ENCODE assay signal across 17 cellular contexts in genomic region chr10:12113627-12114026, GRCh38. TPM values are rescaled to one million over a fixed set of nuclear protein-coding genes. Genes with fewer than 3 reads are reported as not detected.
DNase-seq lines count a peak whose midpoint lies in the region; ATAC-seq, FAIRE-seq and TF ChIP-seq lines count a peak whose summit lies in the region.
"Had no signal": no experiment of that assay in that cellular context is flagged by ENCODE, and none has a peak within 500 bp of the region (broad histone marks: within the 10 kb centered on the region; RNA-seq: fewer than 3 reads in every experiment).

No MANE protein-coding gene starts in this region.

- WGBS in K562 (ENCODE audit: insufficient coverage, low coverage, missing lambda C conversion rate) = 65% methylated on average over 2 of the region's 2 CpGs

- BruUV-seq in K562 (replicated peaks; lab: Mats Ljungman, UMichigan) = no TSS peak

- TF ChIP-seq RAD21 in K562 (CRISPR knock-in tag; conservative IDR thresholded peaks at IDR 0.05 in 1 of 2, IDR thresholded peaks at IDR 0.05 in 1 of 2) = no peak

- H3K36me3 ChIP-seq in K562 (ENCODE audit: control insufficient read depth, insufficient read depth, low read length) = peaks cover 3% of the 10 kb centered on the region; the same call in 2 of the 3 replicates

- H3K4me1 Mint-ChIP-seq in T-helper 1 cell treated with Interleukin-12 subunit alpha and Interleukin-12 subunit beta and Interleukin-4 antibody, amounts not matched to agents 30 μg/mL and 1 μg/mL, for 36 hours (ENCODE audit: low read depth) = peaks cover 31% of the 10 kb centered on the region
- peaks cover 33% of the 10 kb centered on the region for H3K4me1 Mint-ChIP-seq in stimulated activated naive CD8-positive, alpha-beta T cell treated with anti-CD3 and anti-CD28 coated beads, Interleukin-15, Interleukin-2, amounts not matched to agents 100 ng/mL and 50 ng/mL, for 24 hours (ENCODE audit: low read depth)

- TF ChIP-seq CTCF in K562 (IDR thresholded peaks at IDR 0.05 in 2 of 3, conservative IDR thresholded peaks at IDR 0.05 in 1 of 3; ENCODE audit: insufficient read depth in 2 of 3, low read depth in 1 of 3, low read length in 3 of 3) (no peak), foreskin fibroblast (IDR thresholded peaks at IDR 0.05; ENCODE audit: low read depth, low read length) (no peak)

- H2AFZ ChIP-seq in K562 (ENCODE audit: low read depth, low read length) = no peak overlapping the region

- no peaks in the 10 kb centered on the region for H4K20me1 ChIP-seq in K562 (replicated peaks; ENCODE audit: control insufficient read depth, insufficient read depth, low read length)

- H3K4me3 ChIP-seq in K562 (no peak overlapping the region), foreskin fibroblast (ENCODE audit: low read depth in 1 of 2, low read length in 2 of 2) (no peak overlapping the region)

- no peak for FAIRE-seq in K562 (lab: Jason Lieb, UNC)
- FAIRE-seq: HepG2 had no signal

- no peaks in the 10 kb centered on the region for H3K9me3 ChIP-seq in K562 (replicated peaks; ENCODE audit: control insufficient read depth, insufficient read depth, low read depth, low read length)
- H3K9me3 ChIP-seq: Caco-2 had no signal

- H3K27ac Mint-ChIP-seq in T-helper 1 cell treated with Interleukin-12 subunit alpha and Interleukin-12 subunit beta and Interleukin-4 antibody, amounts not matched to agents 30 μg/mL and 1 μg/mL, for 36 hours = peak overlapping the region; percentile 83
- peak overlapping the region; percentile 76 for H3K27ac Mint-ChIP-seq in stimulated activated naive CD8-positive, alpha-beta T cell treated with anti-CD3 and anti-CD28 coated beads, Interleukin-15, Interleukin-2, amounts not matched to agents 100 ng/mL and 50 ng/mL, for 24 hours

- H3K27ac ChIP-seq in K562 (ENCODE audit: extremely low read depth, low read depth, low read length) = no peak overlapping the region
- H3K27ac ChIP-seq: 22Rv1, C4-2B had no signal

- peaks cover 32% of the 10 kb centered on the region for H3K36me3 Mint-ChIP-seq in T-helper 1 cell treated with Interleukin-12 subunit alpha and Interleukin-12 subunit beta and Interleukin-4 antibody, amounts not matched to agents 30 μg/mL and 1 μg/mL, for 36 hours (ENCODE audit: low read depth)
- peaks cover 31% of the 10 kb centered on the region for H3K36me3 Mint-ChIP-seq in stimulated activated naive CD8-positive, alpha-beta T cell treated with anti-CD3 and anti-CD28 coated beads, Interleukin-15, Interleukin-2, amounts not matched to agents 100 ng/mL and 50 ng/mL, for 24 hours (ENCODE audit: low read depth)

- TF ChIP-seq POLR2A in K562 (conservative IDR thresholded peaks at IDR 0.05) = no peak

- TF ChIP-seq EP300 in K562 (IDR thresholded peaks at IDR 0.05; ENCODE audit: low read length) = no peak

- H3K79me2 ChIP-seq in K562 (ENCODE audit: control insufficient read depth, insufficient read depth, low read length) = no peaks in the 10 kb centered on the region

- CTCF ChIA-PET in K562 (lab: Yijun Ruan, JAX; ENCODE audit: low intra/inter-chr PET ratio) = no interaction called here

- H3K27me3 ChIP-seq in K562 (ENCODE audit: control insufficient read depth in 2 of 2, insufficient read depth in 2 of 2, low read length in 2 of 2) = no peaks in the 10 kb centered on the region

- H3K4me3 Mint-ChIP-seq in T-helper 1 cell treated with Interleukin-12 subunit alpha and Interleukin-12 subunit beta and Interleukin-4 antibody, amounts not matched to agents 30 μg/mL and 1 μg/mL, for 36 hours = no peak overlapping the region
- no peak overlapping the region for H3K4me3 Mint-ChIP-seq in stimulated activated naive CD8-positive, alpha-beta T cell treated with anti-CD3 and anti-CD28 coated beads, Interleukin-15, Interleukin-2, amounts not matched to agents 100 ng/mL and 50 ng/mL, for 24 hours

- no peaks in the 10 kb centered on the region for H3K9me3 Mint-ChIP-seq in T-helper 1 cell treated with Interleukin-12 subunit alpha and Interleukin-12 subunit beta and Interleukin-4 antibody, amounts not matched to agents 30 μg/mL and 1 μg/mL, for 36 hours
- H3K9me3 Mint-ChIP-seq in stimulated activated naive CD8-positive, alpha-beta T cell treated with anti-CD3 and anti-CD28 coated beads, Interleukin-15, Interleukin-2, amounts not matched to agents 100 ng/mL and 50 ng/mL, for 24 hours = no peaks in the 10 kb centered on the region

- H3K9ac ChIP-seq in K562 (ENCODE audit: insufficient read depth in 1 of 2, low read depth in 2 of 2, low read length in 2 of 2) = no peak overlapping the region

- no peak for DNase-seq in T-helper 1 cell
- no peak for DNase-seq in stimulated activated naive CD8-positive, alpha-beta T cell treated with anti-CD3 and anti-CD28 coated beads, Interleukin-15, Interleukin-2, amounts not matched to agents 100 U/mL and 50 U/mL, for 24 hours
- DNase-seq in K562 (ENCODE audit: extremely low read depth in 1 of 4, low spot score in 3 of 4) = no peak
- DNase-seq in foreskin fibroblast = no peak
- no peak for DNase-seq in sciatic nerve (ENCODE audit: low spot score)
- no peak for DNase-seq in GDM1 (lab: John Stamatoyannopoulos, UW)
- DNase-seq: Caco-2, H7, Karpas-422, NCI-H187 treated with DMSO at 0.1 percent for 48 hours, NCI-H2171, NCI-H774 had no signal

- no peak overlapping the region for H3K4me2 ChIP-seq in K562 (ENCODE audit: insufficient read depth, low read length)

- POLR2A ChIA-PET in K562 (lab: Yijun Ruan, JAX) = interaction anchor here (0.9 kb wide), 1 partner anchor 9 kb away, joined by 3 read pairs; no protein-coding TSS in a partner anchor

- intact Hi-C loops in K562 (cut with micrococcal nuclease) (no loop called here), sciatic nerve (cut with DNase I) (no loop called here)

- no peaks in the 10 kb centered on the region for H3K4me1 ChIP-seq in K562 (replicated peaks in 1 of 2; ENCODE audit: control insufficient read depth in 2 of 2, insufficient read depth in 2 of 2, low read length in 2 of 2)
- H3K4me1 ChIP-seq: Caco-2 had no signal

- ATAC-seq in stimulated activated naive CD8-positive, alpha-beta T cell treated with anti-CD3 and anti-CD28 coated beads, Interleukin-15, Interleukin-2, amounts not matched to agents 100 U/mL and 50 U/mL, for 24 hours = no peak
- ATAC-seq in K562 = no peak
- no peak for ATAC-seq in sciatic nerve
- ATAC-seq: HepG2 had no signal

- H3K9me1 ChIP-seq in K562 (ENCODE audit: control insufficient read depth, insufficient read depth, low read length) = no peaks in the 10 kb centered on the region

- in situ Hi-C loops in K562 (cut with MboI) = no loop called here

- no peaks in the 10 kb centered on the region for H3K27me3 Mint-ChIP-seq in T-helper 1 cell treated with Interleukin-12 subunit alpha and Interleukin-12 subunit beta and Interleukin-4 antibody, amounts not matched to agents 30 μg/mL and 1 μg/mL, for 36 hours (ENCODE audit: low read depth)
- H3K27me3 Mint-ChIP-seq in stimulated activated naive CD8-positive, alpha-beta T cell treated with anti-CD3 and anti-CD28 coated beads, Interleukin-15, Interleukin-2, amounts not matched to agents 100 ng/mL and 50 ng/mL, for 24 hours = no peaks in the 10 kb centered on the region

TF ChIP-seq in K562, 482 proteins besides CTCF, POLR2A, EP300 and RAD21 (continues in another document):
- no peak for TF ChIP-seq ZNF778 (CRISPR knock-in tag; IDR thresholded peaks at IDR 0.05)
- TF ChIP-seq FOXJ2 (tag; IDR thresholded peaks at IDR 0.05) = no peak
- peak; percentile 61 for TF ChIP-seq ZNF121 (CRISPR knock-in tag; conservative IDR thresholded peaks at IDR 0.05)
- TF ChIP-seq JUND (IDR thresholded peaks at IDR 0.05; ENCODE audit: borderline replicate concordance, low read depth, low read length) = no peak
- no peak for TF ChIP-seq JUND (tag; IDR thresholded peaks at IDR 0.05; ENCODE audit: borderline replicate concordance, low read depth, low read length)
- no peak for TF ChIP-seq TGIF2 (CRISPR knock-in tag; IDR thresholded peaks at IDR 0.05)
- TF ChIP-seq CREM (IDR thresholded peaks at IDR 0.05; ENCODE audit: low read depth) = no peak

RNA-seq across cellular contexts. Expression of gene SEC61A2, which starts 15.8 kb away (rescaled TPM):
- 23.6 and 39.3 TPM in 2 replicates for total RNA-seq in K562 (2011; cell fraction: chromatin; rRNA removed; ENCODE audit: low replicate concordance)
- total RNA-seq in K562 (2011; cell fraction: nucleolus; rRNA removed) = 11.4 and 18.0 TPM in 2 replicates
- 19.7 and 27.5 TPM in 2 replicates for total RNA-seq in K562 (2011; cell fraction: nucleoplasm; rRNA removed)
- total RNA-seq in K562 (2014; rRNA removed) = 1.8 TPM in 2 replicates
- 3.3 and 3.6 TPM in 2 replicates for total RNA-seq in K562 (2014; rRNA removed; fragmentation: Illumina TruSeq; extraction: Trizol)
- total RNA-seq in K562 (2015; rRNA removed; fragmentation: Illumina TruSeq; extraction: Trizol) = 3.1 and 6.2 TPM in 2 replicates
- total RNA-seq in K562 (2021) = 4.1 and 4.6 TPM in 2 replicates
- polyA plus RNA-seq in K562 (2011; rRNA removed) = 9.7 and 10.2 TPM in 2 replicates
- polyA plus RNA-seq in K562 (2011; cell fraction: cytosol; rRNA removed) = 3.3 and 8.2 TPM in 2 replicates
- 16.8 and 18.9 TPM in 2 replicates for polyA plus RNA-seq in K562 (2011; cell fraction: nucleus; rRNA removed)
- polyA plus RNA-seq in K562 (2012) = 2.8 and 4.3 TPM in 2 replicates
- 3.7 and 3.9 TPM in 2 replicates for polyA plus RNA-seq in K562 (2014; fragmentation: Illumina TruSeq; extraction: Trizol)
- polyA plus RNA-seq in K562 (2014; fragmentation: Nextera tagmentation; extraction: Ambion mirVana) = 1 to 10 TPM; 1.2 to 1.4 TPM
- polyA plus RNA-seq in K562 (2014; rRNA removed) = 4.0 and 4.9 TPM in 2 replicates
- polyA minus RNA-seq in K562 (2011; rRNA and poly(A)+ RNA removed) = 7.4 and 11.9 TPM in 2 replicates
- polyA minus RNA-seq in K562 (2011; cell fraction: cytosol; rRNA and poly(A)+ RNA removed) = 3.2 and 4.8 TPM in 2 replicates
- 6.6 and 7.2 TPM in 2 replicates for polyA minus RNA-seq in K562 (2011; cell fraction: nucleus; rRNA and poly(A)+ RNA removed)
- total RNA-seq in sciatic nerve = 18.3 TPM

RNA-seq across cellular contexts. Expression of gene DHTKD1, which starts 44.9 kb away (rescaled TPM):
- total RNA-seq in K562 (2011; cell fraction: chromatin; rRNA removed; ENCODE audit: low replicate concordance) = 53.9 and 59.3 TPM in 2 replicates
- 34.9 and 37.9 TPM in 2 replicates for total RNA-seq in K562 (2011; cell fraction: nucleolus; rRNA removed)
- 19.8 and 21.9 TPM in 2 replicates for total RNA-seq in K562 (2011; cell fraction: nucleoplasm; rRNA removed)
- total RNA-seq in K562 (2014; rRNA removed) (4.8 and 7.1 TPM in 2 replicates), K562 (2014; rRNA removed; fragmentation: Illumina TruSeq; extraction: Trizol) (6.8 and 8.4 TPM in 2 replicates), K562 (2015; rRNA removed; fragmentation: Illumina TruSeq; extraction: Trizol) (5.3 and 6.1 TPM in 2 replicates), K562 (2021) (9.3 and 11.3 TPM in 2 replicates), sciatic nerve (25.3 TPM)
- polyA plus RNA-seq in K562 (2011; rRNA removed) (19.7 and 20.2 TPM in 2 replicates), K562 (2014; fragmentation: Illumina TruSeq; extraction: Trizol) (10.0 TPM in 2 replicates), K562 (2014; fragmentation: Nextera tagmentation; extraction: Ambion mirVana) (1 to 10 TPM; 3.1 to 3.3 TPM), K562 (2014; rRNA removed) (7.6 and 9.1 TPM in 2 replicates)
- polyA plus RNA-seq in K562 (2011; cell fraction: cytosol; rRNA removed) = 16.9 and 35.7 TPM in 2 replicates
- 15.8 and 16.6 TPM in 2 replicates for polyA plus RNA-seq in K562 (2011; cell fraction: nucleus; rRNA removed)
- polyA plus RNA-seq in K562 (2012) = 5.5 and 8.5 TPM in 2 replicates
- polyA minus RNA-seq in K562 (2011; rRNA and poly(A)+ RNA removed) = 45.7 and 73.0 TPM in 2 replicates
- polyA minus RNA-seq in K562 (2011; cell fraction: cytosol; rRNA and poly(A)+ RNA removed) = 30.4 and 38.1 TPM in 2 replicates
- polyA minus RNA-seq in K562 (2011; cell fraction: nucleus; rRNA and poly(A)+ RNA removed) = 14.7 and 35.8 TPM in 2 replicates
